In the genomic region with DNA sequence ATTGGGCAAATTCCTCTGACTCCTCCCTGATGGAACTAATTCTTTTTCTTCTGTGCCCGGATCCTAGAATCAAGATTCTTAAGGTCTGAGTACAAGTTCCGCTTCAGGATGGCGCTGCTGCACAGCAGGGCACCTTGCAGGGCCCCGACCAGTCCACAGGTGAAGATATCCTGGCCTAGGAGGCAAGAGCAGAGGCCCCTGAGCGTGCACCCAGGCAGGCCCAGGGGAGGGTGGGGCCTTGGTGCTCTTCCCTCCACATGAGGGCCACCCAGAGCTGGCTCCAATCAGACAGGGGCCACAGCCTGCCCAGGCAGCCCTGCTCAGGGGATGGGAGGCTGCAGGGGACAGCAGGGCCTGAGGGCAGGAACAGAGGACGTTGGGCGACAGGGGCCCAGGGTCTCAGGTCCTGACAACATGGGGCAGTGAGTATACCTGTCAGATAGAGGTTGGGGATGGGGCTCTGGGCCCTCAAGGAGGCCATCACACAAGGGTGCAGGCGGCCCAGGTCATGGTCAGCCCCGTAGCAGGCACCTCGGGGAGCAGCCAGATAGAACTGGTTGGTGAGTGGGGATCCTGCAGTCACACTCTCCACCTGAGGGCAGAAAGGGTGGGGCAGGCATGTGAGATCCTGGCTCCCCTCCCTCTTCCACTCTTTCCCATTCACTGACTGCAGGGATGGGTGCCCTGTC, we compare ENCODE assay signal across 7 cellular contexts. TPM values are rescaled to one million over a fixed set of nuclear protein-coding genes. Genes with fewer than 3 reads are reported as not detected.
DNase-seq lines count a peak whose midpoint lies in the region; ATAC-seq, FAIRE-seq and TF ChIP-seq lines count a peak whose summit lies in the region.
"Not testable (repeated sequence)": the region's sequence is repeated elsewhere in the genome, so short reads cannot be mapped to it uniquely, and the experiment has no call there.

No MANE protein-coding gene starts in this region.

- not testable (repeated sequence) for H3K4me1 ChIP-seq in HCT116 (ENCODE audit: control insufficient read depth in 1 of 2, insufficient read depth in 2 of 2, low read length in 2 of 2); GM12878 (ENCODE audit: control insufficient read depth, insufficient read depth, low read length); heart left ventricle; mucosa of descending colon (ENCODE audit: low read depth)
- H3K4me1 ChIP-seq in SJSA1 (replicated peaks), result peaks cover 35% of the 10 kb centered on the region

- H3K27ac ChIP-seq in HCT116 (ENCODE audit: low read depth, low read length); GM12878 (ENCODE audit: control insufficient read depth, insufficient read depth); heart left ventricle: not testable (repeated sequence)
- 0 out of 2 replicates have a peak overlapping the region, but pooled peaks have one; percentile 6 for H3K27ac ChIP-seq in SJSA1

- H3K36me3 Mint-ChIP-seq in activated CD8-positive, alpha-beta memory T cell treated with anti-CD3 and anti-CD28 coated beads, Interleukin-2, amount 10 ng/mL, durations not matched to agents 7 days and 5 days, result not testable (repeated sequence)

- H3K9me3 ChIP-seq in HCT116 (ENCODE audit: control insufficient read depth in 1 of 2, insufficient read depth in 1 of 2, low read depth in 1 of 2, low read length in 2 of 2); SJSA1 (replicated peaks); GM12878 (replicated peaks; ENCODE audit: control insufficient read depth, insufficient read depth, low read length); heart left ventricle; mucosa of descending colon: not testable (repeated sequence)

- not testable (repeated sequence) for TF ChIP-seq POLR2A in HCT116 (IDR thresholded peaks at IDR 0.05; ENCODE audit: borderline replicate concordance, extremely low read depth, insufficient read depth, insufficient read length); GM12878 (IDR thresholded peaks at IDR 0.05; ENCODE audit: low read depth, low read length); heart left ventricle (IDR thresholded peaks at IDR 0.05)

- not testable (repeated sequence) for H3K9me3 Mint-ChIP-seq in activated CD8-positive, alpha-beta memory T cell treated with anti-CD3 and anti-CD28 coated beads, Interleukin-2, amount 10 ng/mL, durations not matched to agents 7 days and 5 days (ENCODE audit: low read depth); stimulated activated naive CD8-positive, alpha-beta T cell treated with anti-CD3 and anti-CD28 coated beads, Interleukin-15, amount 100 ng/mL, for 72 hours

- not testable (repeated sequence) for H3K9me2 ChIP-seq in HCT116 (ENCODE audit: insufficient read depth)

- WGBS in GM12878 (ENCODE audit: insufficient coverage, insufficient replicate concordance, low lambda C conversion rate, missing lambda C conversion rate), result 88% methylated on average over 10 of the region's 10 CpGs
- WGBS in heart left ventricle, 4 donors, result 89 to 95% (median 93%) methylated on average over 5 to 10 of the region's 10 CpGs

- H3K27me3 Mint-ChIP-seq in activated CD8-positive, alpha-beta memory T cell treated with anti-CD3 and anti-CD28 coated beads, Interleukin-2, amount 10 ng/mL, durations not matched to agents 7 days and 5 days, result not testable (repeated sequence)
- H3K27me3 Mint-ChIP-seq in stimulated activated naive CD8-positive, alpha-beta T cell treated with anti-CD3 and anti-CD28 coated beads, Interleukin-15, amount 100 ng/mL, for 72 hours, result peaks cover 16% of the 10 kb centered on the region

- H3K4me3 ChIP-seq in HCT116 (replicated peaks in 1 of 2; ENCODE audit: low read depth in 1 of 2, low read length in 2 of 2); SJSA1; GM12878; heart left ventricle; mucosa of descending colon: not testable (repeated sequence)

- POLR2A ChIA-PET in HCT116 (lab: Charles Lee); GM12878 (lab: Charles Lee): not testable (repeated sequence)

- not testable (repeated sequence) for TF ChIP-seq EP300 in GM12878 (IDR thresholded peaks at IDR 0.05; ENCODE audit: borderline replicate concordance in 1 of 2, control insufficient read depth in 1 of 2, low read depth in 2 of 2, low read length in 2 of 2)

- not testable (repeated sequence) for H3K27ac Mint-ChIP-seq in activated CD8-positive, alpha-beta memory T cell treated with anti-CD3 and anti-CD28 coated beads, Interleukin-2, amount 10 ng/mL, durations not matched to agents 7 days and 5 days; stimulated activated naive CD8-positive, alpha-beta T cell treated with anti-CD3 and anti-CD28 coated beads, Interleukin-15, amount 100 ng/mL, for 72 hours

- not testable (repeated sequence) for H4K20me1 ChIP-seq in HCT116 (ENCODE audit: insufficient read depth); GM12878 (ENCODE audit: control insufficient read depth, insufficient read depth)

- in situ Hi-C loops in GM12878 (cut with MboI), result not testable (repeated sequence)

- not testable (repeated sequence) for H3K4me2 ChIP-seq in HCT116 (ENCODE audit: low read length); GM12878 (ENCODE audit: control insufficient read depth, insufficient read depth)

- H3K4me3 Mint-ChIP-seq in activated CD8-positive, alpha-beta memory T cell treated with anti-CD3 and anti-CD28 coated beads, Interleukin-2, amount 10 ng/mL, durations not matched to agents 7 days and 5 days; stimulated activated naive CD8-positive, alpha-beta T cell treated with anti-CD3 and anti-CD28 coated beads, Interleukin-15, amount 100 ng/mL, for 72 hours: not testable (repeated sequence)

- not testable (repeated sequence) for H3K9ac ChIP-seq in HCT116 (ENCODE audit: low read length); GM12878 (ENCODE audit: control insufficient read depth, insufficient read depth, low read length)

- TF ChIP-seq RAD21 in HCT116 (IDR thresholded peaks at IDR 0.05; ENCODE audit: low read depth); GM12878 (IDR thresholded peaks at IDR 0.05; ENCODE audit: insufficient read depth, low read depth, low read length): not testable (repeated sequence)

- SMC1A ChIA-PET in GM12878 (lab: Charles Lee; ENCODE audit: uncharacterized antibody, unreplicated experiment), result not testable (repeated sequence)

- TF ChIP-seq CTCF in HCT116 (IDR thresholded peaks at IDR 0.05 in 2 of 3, conservative IDR thresholded peaks at IDR 0.05 in 1 of 3; ENCODE audit: borderline replicate concordance in 1 of 3, insufficient read depth in 1 of 3, low read depth in 2 of 3, low read length in 2 of 3); GM12878 (IDR thresholded peaks at IDR 0.05 in 2 of 3, conservative IDR thresholded peaks at IDR 0.05 in 1 of 3; ENCODE audit: control insufficient read depth in 2 of 3, extremely low read depth in 1 of 3, insufficient read depth in 1 of 3, low read depth in 3 of 3, low read length in 3 of 3); heart left ventricle (IDR thresholded peaks at IDR 0.05); mucosa of descending colon (IDR thresholded peaks at IDR 0.05): not testable (repeated sequence)

- not testable (repeated sequence) for H3K4me1 Mint-ChIP-seq in activated CD8-positive, alpha-beta memory T cell treated with anti-CD3 and anti-CD28 coated beads, Interleukin-2, amount 10 ng/mL, durations not matched to agents 7 days and 5 days; stimulated activated naive CD8-positive, alpha-beta T cell treated with anti-CD3 and anti-CD28 coated beads, Interleukin-15, amount 100 ng/mL, for 72 hours

- BruUV-seq in HCT116 (replicated peaks; lab: Mats Ljungman, UMichigan), result TSS peak; percentile 67
- TSS peak; percentile 98 for BruUV-seq in GM12878 (replicated peaks; lab: Mats Ljungman, UMichigan)

- H3K79me2 ChIP-seq in HCT116 (ENCODE audit: insufficient read depth, low read length); GM12878 (ENCODE audit: control insufficient read depth, insufficient read depth, low read length): not testable (repeated sequence)

- not testable (repeated sequence) for H2AFZ ChIP-seq in HCT116 (ENCODE audit: low read depth, low read length, poor library complexity, severe bottlenecking); GM12878 (ENCODE audit: control insufficient read depth, low read depth, low read length)

- H3K36me3 ChIP-seq in HCT116 (ENCODE audit: control insufficient read depth in 1 of 2, insufficient read depth in 2 of 2, low read length in 2 of 2), result peaks cover 4 to 22% of the 10 kb centered on the region in 2 experiments; a peak in 2 of 4 replicates
- peaks cover 48% of the 10 kb centered on the region for H3K36me3 ChIP-seq in SJSA1
- H3K36me3 ChIP-seq in GM12878 (ENCODE audit: control insufficient read depth in 2 of 2, insufficient read depth in 2 of 2, low read length in 1 of 2); mucosa of descending colon (ENCODE audit: low read depth): not testable (repeated sequence)
- peaks cover 0 to 65% (median 50%) of the 10 kb centered on the region in 9 donors for H3K36me3 ChIP-seq in heart left ventricle

- not testable (repeated sequence) for DNase-seq in HCT116 (ENCODE audit: low read depth, low spot score); SJSA1 (ENCODE audit: low read depth in 1 of 2, low spot score in 2 of 2); activated CD8-positive, alpha-beta memory T cell treated with anti-CD3 and anti-CD28 coated beads, Interleukin-2, amount 10 ng/mL, durations not matched to agents 7 days and 5 days; GM12878 (ENCODE audit: low read depth, low spot score); heart left ventricle; mucosa of descending colon; stimulated activated naive CD8-positive, alpha-beta T cell treated with anti-CD3 and anti-CD28 coated beads, Interleukin-15, amount 100 ng/mL, for 72 hours

- RAD21 ChIA-PET in HCT116 (lab: Charles Lee; ENCODE audit: low non-redundant PET in 1 of 2, low total read pairs in 2 of 2, uncharacterized antibody in 2 of 2, unreplicated experiment in 2 of 2); GM12878 (lab: Charles Lee; ENCODE audit: unreplicated experiment): not testable (repeated sequence)

- peak; percentile 51 for ATAC-seq in HCT116
- peak; percentile 25 for ATAC-seq in activated CD8-positive, alpha-beta memory T cell treated with anti-CD3 and anti-CD28 coated beads, Interleukin-2, amount 10 ng/mL, durations not matched to agents 7 days and 5 days
- ATAC-seq in GM12878, result peak; percentile 42
- peak in 3 of 4 donors; percentile 21 to 55 (median 22) for ATAC-seq in heart left ventricle
- peak; percentile 19 for ATAC-seq in mucosa of descending colon
- ATAC-seq in stimulated activated naive CD8-positive, alpha-beta T cell treated with anti-CD3 and anti-CD28 coated beads, Interleukin-15, amount 100 ng/mL, for 72 hours, result peak; percentile 46

- CTCF ChIA-PET in HCT116 (lab: Charles Lee); activated CD8-positive, alpha-beta memory T cell treated with anti-CD3 and anti-CD28 coated beads, Interleukin-2, amount 10 ng/mL, durations not matched to agents 7 days and 5 days (lab: Charles Lee): not testable (repeated sequence)
- CTCF ChIA-PET in GM12878 (lab: Yijun Ruan, JAX), result interaction anchor here (0.6 kb wide), 1 partner anchor 210 kb away, joined by 3 read pairs; no protein-coding TSS in a partner anchor

- not testable (repeated sequence) for H3K27me3 ChIP-seq in HCT116 (ENCODE audit: insufficient read depth, low read length); SJSA1 (replicated peaks); GM12878 (replicated peaks in 1 of 2; ENCODE audit: control insufficient read depth in 2 of 2, insufficient read depth in 2 of 2, low read length in 1 of 2); heart left ventricle

- intact Hi-C loops in HCT116 (cut with micrococcal nuclease), result not testable (repeated sequence)
- intact Hi-C loops in GM12878 (cut with micrococcal nuclease; ENCODE audit: unreplicated experiment), result loop anchor here (1.0 kb wide), 1 partner anchor 28 kb away; no protein-coding TSS in a partner anchor
- intact Hi-C loops in heart left ventricle (cut with DNase I), result loop anchor here in 3 of 10 donors (1.0 to 2.0 kb wide), 3 partner anchors 25 to 29 kb away; no protein-coding TSS in a partner anchor
- intact Hi-C loops in mucosa of descending colon (cut with DNase I, micrococcal nuclease), result loop anchor here in 1 of 2 donors (2.0 kb wide), 1 partner anchor 27 kb away; no protein-coding TSS in a partner anchor

- FAIRE-seq in GM12878 (lab: Jason Lieb, UNC), result not testable (repeated sequence)

RNA-seq across cellular contexts. Expression of a gene that starts 11.0 kb away (rescaled TPM):
- 59.7 TPM for total RNA-seq in HCT116 (2021; ENCODE audit: unreplicated experiment)
- polyA plus RNA-seq in HCT116 (2012), result 58.9 and 62.2 TPM in 2 replicates
- total RNA-seq in SJSA1 (2014; rRNA removed; shearing (Covaris generic)), result 40.7 and 55.8 TPM in 2 replicates
- total RNA-seq in activated CD8-positive, alpha-beta memory T cell treated with anti-CD3 and anti-CD28 coated beads, Interleukin-2, amount 10 ng/mL, durations not matched to agents 7 days and 5 days, result 10 to 100 TPM; 28.2 to 35.5 TPM
- 40.3 and 42.7 TPM in 2 replicates for total RNA-seq in GM12878 (2013; cell fraction: nucleolus; rRNA removed)
- 26.5 and 27.6 TPM in 2 replicates for total RNA-seq in GM12878 (2014; rRNA removed)
- total RNA-seq in GM12878 (2014; rRNA removed; fragmentation: Illumina TruSeq; extraction: Trizol), result 22.5 and 22.8 TPM in 2 replicates
- 23.6 and 26.2 TPM in 2 replicates for total RNA-seq in GM12878 (2021)
- 11.1 TPM for polyA plus RNA-seq in GM12878 (2011; ENCODE audit: low read depth)
- 19.2 and 25.1 TPM in 2 replicates for polyA plus RNA-seq in GM12878 (2011; rRNA removed)
- 27.2 and 28.2 TPM in 2 replicates for polyA plus RNA-seq in GM12878 (2011; cell fraction: cytosol; rRNA removed)
- polyA plus RNA-seq in GM12878 (2011; cell fraction: nucleus; rRNA removed), result 44.6 and 50.4 TPM in 2 replicates
- polyA plus RNA-seq in GM12878 (2012), result 14.9 and 16.3 TPM in 2 replicates
- polyA plus RNA-seq in GM12878 (2014; fragmentation: Illumina TruSeq; extraction: Trizol), result 20.4 and 28.8 TPM in 2 replicates
- 1 to 10 TPM; 3.3 to 4.4 TPM for polyA plus RNA-seq in GM12878 (2014; fragmentation: Nextera tagmentation; extraction: Ambion mirVana)
- polyA plus RNA-seq in GM12878 (2014; rRNA removed), result 21.3 and 21.6 TPM in 2 replicates
- 10 to 100 TPM; 12.8 to 15.2 TPM for polyA plus RNA-seq in GM12878 (2016; fragmentation: Nextera tagmentation; extraction: Ambion mirVana)
- polyA minus RNA-seq in GM12878 (2011; rRNA and poly(A)+ RNA removed), result 27.0 and 35.1 TPM in 2 replicates
- 15.8 and 18.2 TPM in 2 replicates for polyA minus RNA-seq in GM12878 (2011; cell fraction: cytosol; rRNA and poly(A)+ RNA removed)
- polyA minus RNA-seq in GM12878 (2011; cell fraction: nucleus; rRNA and poly(A)+ RNA removed), result 15.7 and 18.8 TPM in 2 replicates
- 10 to 100 TPM; 27.5 to 74.9 (median 50.9) TPM for total RNA-seq in heart left ventricle
- polyA plus RNA-seq in heart left ventricle, result 10 to 100 TPM; 22.5 to 36.3 TPM
- 100 to 1,000 TPM; 154 to 378 (median 278) TPM for total RNA-seq in mucosa of descending colon

RNA-seq across cellular contexts. Expression of a gene that starts 11.2 kb away (rescaled TPM):
- total RNA-seq in HCT116 (2021; ENCODE audit: unreplicated experiment) (9.2 TPM), GM12878 (2014; rRNA removed) (11.0 and 14.6 TPM in 2 replicates), GM12878 (2014; rRNA removed; fragmentation: Illumina TruSeq; extraction: Trizol) (10.0 and 10.4 TPM in 2 replicates), GM12878 (2021) (10.1 and 11.2 TPM in 2 replicates), heart left ventricle (10 to 100 TPM in 4 of 9 donors, 1 to 10 TPM in 5; 6.0 to 18.0 (median 9.5) TPM), mucosa of descending colon (10 to 100 TPM; 18.1 to 29.8 (median 23.0) TPM)
- 9.2 and 9.7 TPM in 2 replicates for polyA plus RNA-seq in HCT116 (2012)
- total RNA-seq in SJSA1 (2014; rRNA removed; shearing (Covaris generic)), result 13.7 and 22.3 TPM in 2 replicates
- total RNA-seq in activated CD8-positive, alpha-beta memory T cell treated with anti-CD3 and anti-CD28 coated beads, Interleukin-2, amount 10 ng/mL, durations not matched to agents 7 days and 5 days, result 10 to 100 TPM; 21.7 to 27.7 TPM
- 35.5 and 42.9 TPM in 2 replicates for total RNA-seq in GM12878 (2013; cell fraction: nucleolus; rRNA removed)
- polyA plus RNA-seq in GM12878 (2011; ENCODE audit: low read depth), result 5.8 TPM
- polyA plus RNA-seq in GM12878 (2011; rRNA removed) (19.0 and 19.1 TPM in 2 replicates), GM12878 (2014; fragmentation: Illumina TruSeq; extraction: Trizol) (13.5 and 14.0 TPM in 2 replicates), GM12878 (2014; fragmentation: Nextera tagmentation; extraction: Ambion mirVana) (1 to 10 TPM; 1.2 to 2.7 TPM), GM12878 (2014; rRNA removed) (12.9 and 18.8 TPM in 2 replicates), GM12878 (2016; fragmentation: Nextera tagmentation; extraction: Ambion mirVana) (10 to 100 TPM; 13.9 to 14.4 TPM), heart left ventricle (10 to 100 TPM; 10.2 to 12.5 TPM)
- polyA plus RNA-seq in GM12878 (2011; cell fraction: cytosol; rRNA removed), result 18.8 and 22.2 TPM in 2 replicates
- polyA plus RNA-seq in GM12878 (2011; cell fraction: nucleus; rRNA removed), result 48.1 and 49.9 TPM in 2 replicates
- 7.7 and 9.1 TPM in 2 replicates for polyA plus RNA-seq in GM12878 (2012)
- polyA minus RNA-seq in GM12878 (2011; rRNA and poly(A)+ RNA removed), result 14.6 and 23.0 TPM in 2 replicates
- 3.0 and 3.7 TPM in 2 replicates for polyA minus RNA-seq in GM12878 (2011; cell fraction: cytosol; rRNA and poly(A)+ RNA removed)
- 13.4 and 18.3 TPM in 2 replicates for polyA minus RNA-seq in GM12878 (2011; cell fraction: nucleus; rRNA and poly(A)+ RNA removed)

RNA-seq across cellular contexts. Expression of a gene that starts 15.6 kb away (rescaled TPM):
- total RNA-seq in HCT116 (2021; ENCODE audit: unreplicated experiment) (43.2 TPM), GM12878 (2014; rRNA removed) (35.2 and 37.2 TPM in 2 replicates), GM12878 (2014; rRNA removed; fragmentation: Illumina TruSeq; extraction: Trizol) (35.3 and 36.9 TPM in 2 replicates), GM12878 (2021) (62.6 and 64.7 TPM in 2 replicates), heart left ventricle (100 to 1,000 TPM in 2 of 9 donors, 10 to 100 TPM in 7; 70.7 to 130 (median 83.5) TPM), mucosa of descending colon (100 to 1,000 TPM; 148 to 227 (median 163) TPM)
- polyA plus RNA-seq in HCT116 (2012), result 19.8 and 24.8 TPM in 2 replicates
- 103 and 120 TPM in 2 replicates for total RNA-seq in SJSA1 (2014; rRNA removed; shearing (Covaris generic))
- total RNA-seq in activated CD8-positive, alpha-beta memory T cell treated with anti-CD3 and anti-CD28 coated beads, Interleukin-2, amount 10 ng/mL, durations not matched to agents 7 days and 5 days, result 100 to 1,000 TPM; 109 to 116 TPM
- total RNA-seq in GM12878 (2013; cell fraction: nucleolus; rRNA removed), result 189 and 215 TPM in 2 replicates
- polyA plus RNA-seq in GM12878 (2011; ENCODE audit: low read depth), result 41.6 TPM
- polyA plus RNA-seq in GM12878 (2011; rRNA removed) (82.3 and 92.3 TPM in 2 replicates), GM12878 (2014; fragmentation: Illumina TruSeq; extraction: Trizol) (75.7 and 79.2 TPM in 2 replicates), GM12878 (2014; fragmentation: Nextera tagmentation; extraction: Ambion mirVana) (10 to 100 TPM; 13.8 to 21.6 TPM), GM12878 (2014; rRNA removed) (61.9 and 64.4 TPM in 2 replicates), GM12878 (2016; fragmentation: Nextera tagmentation; extraction: Ambion mirVana) (10 to 100 TPM; 48.1 to 50.7 TPM), heart left ventricle (10 to 100 TPM; 15.5 to 57.3 TPM)
- 62.0 and 71.5 TPM in 2 replicates for polyA plus RNA-seq in GM12878 (2011; cell fraction: cytosol; rRNA removed)
- 56.7 and 70.6 TPM in 2 replicates for polyA plus RNA-seq in GM12878 (2011; cell fraction: nucleus; rRNA removed)
- 51.4 and 53.8 TPM in 2 replicates for polyA plus RNA-seq in GM12878 (2012)
- polyA minus RNA-seq in GM12878 (2011; rRNA and poly(A)+ RNA removed), result 59.0 and 63.1 TPM in 2 replicates
- polyA minus RNA-seq in GM12878 (2011; cell fraction: cytosol; rRNA and poly(A)+ RNA removed), result 19.8 and 21.1 TPM in 2 replicates
- polyA minus RNA-seq in GM12878 (2011; cell fraction: nucleus; rRNA and poly(A)+ RNA removed), result 32.6 and 51.3 TPM in 2 replicates
